ENCODE assay signal across 8 cellular contexts in the genomic region with DNA sequence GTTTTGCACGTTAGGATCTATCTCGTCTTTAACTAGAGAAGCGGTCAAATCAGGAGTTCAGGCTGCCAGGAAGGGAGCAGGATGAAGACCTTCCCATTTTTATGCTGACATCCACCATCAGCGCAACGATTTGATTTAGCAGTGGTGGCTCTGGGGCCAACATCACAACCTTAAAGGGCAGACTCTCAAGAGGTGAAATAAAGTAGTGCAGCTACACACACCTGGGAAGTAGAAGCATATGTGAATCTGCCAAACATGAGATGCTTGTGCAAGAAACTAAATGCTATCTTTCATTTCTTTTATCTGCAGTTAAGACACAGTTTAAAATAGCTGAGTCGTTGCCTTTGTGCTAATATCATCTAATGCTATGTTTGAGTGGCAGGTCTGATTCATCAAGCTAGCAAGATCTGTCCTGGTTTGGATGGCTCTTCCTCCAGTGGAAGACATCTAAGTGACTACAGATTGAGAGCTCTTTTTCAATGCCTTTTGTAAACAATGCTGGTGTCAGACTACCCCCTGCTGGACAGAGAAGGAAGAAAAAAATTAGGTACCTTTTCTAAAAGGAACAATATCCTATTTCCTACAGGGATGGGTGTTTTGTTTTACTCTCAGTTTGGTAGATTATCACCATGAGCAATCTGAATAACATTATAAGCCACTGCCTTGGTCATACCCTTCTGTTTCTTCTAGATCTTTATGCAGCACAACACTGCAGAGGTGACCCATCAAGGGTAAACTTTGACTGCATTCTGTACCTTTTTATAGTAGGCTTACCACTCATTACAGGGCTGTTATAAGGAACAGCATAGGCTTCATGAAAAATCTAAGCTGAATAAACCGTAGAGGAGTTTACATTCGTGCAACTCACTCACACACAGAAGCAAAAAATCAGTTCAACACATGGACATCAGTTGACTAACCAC.
DNase-seq lines count a peak whose midpoint lies in the region; ATAC-seq, FAIRE-seq and TF ChIP-seq lines count a peak whose summit lies in the region.

No MANE protein-coding gene starts in this region.

- dilution Hi-C loops in keratinocyte (cut with MboI; ENCODE audit: extremely low pct_ligation_motif_present, low sequenced_read_pairs), result no loop called here

- H3K9ac ChIP-seq in GM12878 (ENCODE audit: control insufficient read depth, insufficient read depth, low read length) (no peak overlapping the region), keratinocyte (ENCODE audit: control insufficient read depth, extremely low read depth, insufficient read depth, low read length) (no peak overlapping the region)

- SMC1A ChIA-PET in GM12878 (lab: Charles Lee; ENCODE audit: uncharacterized antibody, unreplicated experiment), result interaction anchor here (0.7 to 1.4 kb wide), 8 partner anchors 8 to 1625 kb away, joined by 3 to 9 read pairs (median 4); no protein-coding TSS in a partner anchor

- intact Hi-C loops in GM12878 (cut with micrococcal nuclease; ENCODE audit: unreplicated experiment), result loop anchor here (1.0 to 10.0 kb wide), 4 partner anchors 272 to 1622 kb away; no protein-coding TSS in a partner anchor

- in situ Hi-C loops in GM12878 (cut with MboI), result loop anchor here (25.0 kb wide), 1 partner anchor 1632 kb away; no protein-coding TSS in a partner anchor

- 27% methylated on average over 8 of the region's 8 CpGs for WGBS in GM12878 (ENCODE audit: insufficient coverage, insufficient replicate concordance, low lambda C conversion rate, missing lambda C conversion rate)
- WGBS in suprapubic skin, result 58% methylated on average over 8 of the region's 8 CpGs

- peak; percentile 86 for TF ChIP-seq RAD21 in GM12878 (IDR thresholded peaks at IDR 0.05; ENCODE audit: insufficient read depth, low read depth, low read length)

- H3K9me3 ChIP-seq in GM12878 (replicated peaks; ENCODE audit: control insufficient read depth, insufficient read depth, low read length) (no peaks in the 10 kb centered on the region), keratinocyte (ENCODE audit: control insufficient read depth, low read depth, low read length) (no peaks in the 10 kb centered on the region), suprapubic skin (no peaks in the 10 kb centered on the region)

- RAD21 ChIA-PET in GM12878 (lab: Charles Lee; ENCODE audit: unreplicated experiment), result interaction anchor here (0.6 to 1.1 kb wide), 5 partner anchors 9 to 1622 kb away, joined by 3 to 5 read pairs (median 3); no protein-coding TSS in a partner anchor

- no peak overlapping the region for H3K4me3 ChIP-seq in GM12878
- H3K4me3 ChIP-seq in keratinocyte (ENCODE audit: control insufficient read depth in 2 of 3, extremely low read depth in 1 of 3, insufficient read depth in 2 of 3, low read depth in 1 of 3, low read length in 3 of 3), result no peak overlapping the region
- no peak overlapping the region for H3K4me3 ChIP-seq in suprapubic skin

- H3K27ac ChIP-seq in GM12878 (ENCODE audit: control insufficient read depth, insufficient read depth) (no peak overlapping the region), keratinocyte (ENCODE audit: control insufficient read depth, insufficient read depth, low read length) (no peak overlapping the region), suprapubic skin (no peak overlapping the region)

- DNase-seq in DMS53 treated with DMSO at 0.1 percent for 48 hours (lab: John Stamatoyannopoulos, UW; ENCODE audit: unreplicated experiment) (peak; percentile 64), HPDE6-E6E7 (ENCODE audit: extremely low spot score) (peak; percentile 14), NCI-H82 (lab: John Stamatoyannopoulos, UW) (peak; percentile 74), GM12878 (ENCODE audit: low read depth, low spot score) (no peak), keratinocyte (ENCODE audit: low read depth, low spot score) (no peak), suprapubic skin (ENCODE audit: low spot score in 2 of 2) (no peak)
- no peak for DNase-seq in effector CD8-positive, alpha-beta T cell (lab: John Stamatoyannopoulos, UW)

- FAIRE-seq in GM12878 (lab: Jason Lieb, UNC) (peak; percentile 56), keratinocyte (lab: Jason Lieb, UNC) (peak; percentile 44)

- no peaks in the 10 kb centered on the region for H4K20me1 ChIP-seq in GM12878 (ENCODE audit: control insufficient read depth, insufficient read depth)
- no peaks in the 10 kb centered on the region for H4K20me1 ChIP-seq in keratinocyte (ENCODE audit: control insufficient read depth, extremely low read depth, insufficient read depth, low read length)

- TF ChIP-seq POLR2A in GM12878 (IDR thresholded peaks at IDR 0.05; ENCODE audit: low read depth, low read length) (no peak), suprapubic skin (IDR thresholded peaks at IDR 0.05) (no peak)

- POLR2A ChIA-PET in GM12878 (lab: Charles Lee), result no interaction called here

- H3K27me3 ChIP-seq in GM12878 (replicated peaks in 1 of 2; ENCODE audit: control insufficient read depth in 2 of 2, insufficient read depth in 2 of 2, low read length in 1 of 2) (no peaks in the 10 kb centered on the region; a peak in 1 of 4 replicates), keratinocyte (ENCODE audit: control insufficient read depth, extremely low read depth, insufficient read depth, low read length) (peaks cover 3% of the 10 kb centered on the region), suprapubic skin (peaks cover 6% of the 10 kb centered on the region)

- H3K36me3 ChIP-seq in GM12878 (ENCODE audit: control insufficient read depth in 2 of 2, insufficient read depth in 2 of 2, low read length in 1 of 2), result no peaks in the 10 kb centered on the region
- H3K36me3 ChIP-seq in keratinocyte (ENCODE audit: control insufficient read depth in 2 of 2, extremely low read depth in 1 of 2, insufficient read depth in 2 of 2, low read length in 2 of 2), result no peaks in the 10 kb centered on the region
- no peaks in the 10 kb centered on the region for H3K36me3 ChIP-seq in suprapubic skin

- H2AFZ ChIP-seq in GM12878 (ENCODE audit: control insufficient read depth, low read depth, low read length), result no peak overlapping the region
- H2AFZ ChIP-seq in keratinocyte (ENCODE audit: control insufficient read depth, low read length), result no peak overlapping the region

- no peaks in the 10 kb centered on the region for H3K9me1 ChIP-seq in keratinocyte (ENCODE audit: control insufficient read depth, extremely low read depth, insufficient read depth, low read length)

- ATAC-seq in GM19395 (IDR thresholded peaks at IDR 0.05; ENCODE audit: unreplicated experiment), result peak; percentile 80
- peak; percentile 62; the same call in 2 of the 3 replicates for ATAC-seq in GM12878

- CTCF ChIA-PET in GM12878 (lab: Yijun Ruan, JAX), result interaction anchor here (0.6 to 1.9 kb wide), 24 partner anchors 8 to 1679 kb away, joined by 3 to 13 read pairs (median 4); no protein-coding TSS in a partner anchor

- no TSS peak for BruUV-seq in GM12878 (replicated peaks; lab: Mats Ljungman, UMichigan)

- H3K79me2 ChIP-seq in GM12878 (ENCODE audit: control insufficient read depth, insufficient read depth, low read length) (no peaks in the 10 kb centered on the region), keratinocyte (ENCODE audit: control insufficient read depth, insufficient read depth, low read length) (no peaks in the 10 kb centered on the region)

- TF ChIP-seq CTCF in GM12878 (IDR thresholded peaks at IDR 0.05 in 2 of 3, conservative IDR thresholded peaks at IDR 0.05 in 1 of 3; ENCODE audit: control insufficient read depth in 2 of 3, extremely low read depth in 1 of 3, insufficient read depth in 1 of 3, low read depth in 3 of 3, low read length in 3 of 3) (peak; percentile 52 to 68 (median 57); a peak in 5 of 6 replicates), keratinocyte (optimal IDR thresholded peaks at IDR 0.05 in 1 of 3, IDR thresholded peaks at IDR 0.05 in 1 of 3, conservative IDR thresholded peaks at IDR 0.05 in 1 of 3; ENCODE audit: extremely low read depth in 1 of 3, insufficient read depth in 2 of 3, low read length in 3 of 3) (peak; percentile 4 to 69 (median 53)), suprapubic skin (IDR thresholded peaks at IDR 0.05) (peak; percentile 20 to 45)

- H3K4me2 ChIP-seq in GM12878 (ENCODE audit: control insufficient read depth, insufficient read depth) (no peak overlapping the region), keratinocyte (ENCODE audit: control insufficient read depth, extremely low read depth, insufficient read depth, low read depth, low read length) (no peak overlapping the region)

- no peaks in the 10 kb centered on the region for H3K4me1 ChIP-seq in GM12878 (ENCODE audit: control insufficient read depth, insufficient read depth, low read length)
- peaks cover 5% of the 10 kb centered on the region for H3K4me1 ChIP-seq in keratinocyte (ENCODE audit: control insufficient read depth, extremely low read depth, insufficient read depth, low read length)
- H3K4me1 ChIP-seq in suprapubic skin, result no peaks in the 10 kb centered on the region

- TF ChIP-seq EP300 in GM12878 (IDR thresholded peaks at IDR 0.05; ENCODE audit: borderline replicate concordance in 1 of 2, control insufficient read depth in 1 of 2, low read depth in 2 of 2, low read length in 2 of 2) (no peak), suprapubic skin (IDR thresholded peaks at IDR 0.05) (no peak)

TF ChIP-seq in GM12878, 131 proteins besides CTCF, POLR2A, EP300 and RAD21:
- TF ChIP-seq RUNX3 (IDR thresholded peaks at IDR 0.05; ENCODE audit: low read length), result no peak
- TF ChIP-seq SMC3 (IDR thresholded peaks at IDR 0.05; ENCODE audit: borderline replicate concordance, low read length), result peak; percentile 55; the same call in 1 of the 2 replicates

Comparison
In these comparisons a context has a peak if more than half of its experiments do, and no peak if none do; other contexts are left out.
1. DNase-seq: peak in DMS53 treated with DMSO at 0.1 percent for 48 hours (single experiment), HPDE6-E6E7 (single experiment) and NCI-H82 (single experiment); none in GM12878 (single experiment), keratinocyte (single experiment), suprapubic skin (0 of 2) and effector CD8-positive, alpha-beta T cell (single experiment).
2. Peak in every context shown above with its lines, with median percentiles within 50 percentile points of each other: CTCF ChIP-seq.